9 cellular contexts compared by ENCODE assay signal in genomic region chr16:1989209-1989825, GRCh38. TPM values are rescaled to one million over a fixed set of nuclear protein-coding genes. Genes with fewer than 3 reads are reported as not detected.
A peak's percentile ranks its signal among the peaks of the same experiment; 100 is the strongest.
DNase-seq lines count a peak whose midpoint lies in the region; TF ChIP-seq lines count a peak whose summit lies in the region.
"Had no signal": no experiment of that assay in that cellular context is flagged by ENCODE, and none has a peak within 500 bp of the region (broad histone marks: within the 10 kb centered on the region; RNA-seq: fewer than 3 reads in every experiment).

No MANE protein-coding gene starts in this region.

- peaks cover 10% of the 10 kb centered on the region for H3K79me1 ChIP-seq in neuronal stem cell (ENCODE audit: low read depth, low read length)

- H2AK5ac ChIP-seq in neuronal stem cell (ENCODE audit: low read depth, low read length), result peak overlapping the region; percentile 89

- H3K4ac ChIP-seq in neuronal stem cell (ENCODE audit: low read length), result peak overlapping the region; percentile 66

- H2BK15ac ChIP-seq in neuronal stem cell (ENCODE audit: low read length), result peak overlapping the region; percentile 62

- H3K4me3 ChIP-seq in HUES6 (ENCODE audit: low read depth, low read length), result peak overlapping the region; percentile 77
- H3K4me3 ChIP-seq in mammary epithelial cell (replicated peaks in 1 of 3; ENCODE audit: insufficient read depth in 1 of 3, low read depth in 2 of 3, low read length in 3 of 3), result no peak overlapping the region
- H3K4me3 ChIP-seq in neuronal stem cell (ENCODE audit: low read length in 2 of 2), result peak overlapping the region; percentile 10 to 85
- peak overlapping the region in 1 of 8 donors; percentile 72 for H3K4me3 ChIP-seq in spleen
- H3K4me3 ChIP-seq in brain microvascular endothelial cell (ENCODE audit: low read depth, low read length), result no peak overlapping the region

- H3K36me3 ChIP-seq in HUES6 (ENCODE audit: control insufficient read depth, insufficient read depth, low read length) (peaks cover 15% of the 10 kb centered on the region), mammary epithelial cell (ENCODE audit: insufficient read depth, low read length) (peaks cover 4% of the 10 kb centered on the region), neuronal stem cell (replicated peaks in 1 of 2; ENCODE audit: control insufficient read depth in 2 of 2, insufficient read depth in 2 of 2, low read length in 2 of 2) (peaks cover 22 to 24% of the 10 kb centered on the region in 2 donors), spleen (peaks cover 0 to 23% (median 15%) of the 10 kb centered on the region in 6 donors), brain microvascular endothelial cell (replicated peaks) (peaks cover 15% of the 10 kb centered on the region)

- no peak for TF ChIP-seq POLR2A in spleen (IDR thresholded peaks at IDR 0.05)

- in situ Hi-C loops in mammary epithelial cell (cut with MboI; ENCODE audit: low sequenced_read_pairs in 2 of 2), result no loop called here
- in situ Hi-C loops in brain microvascular endothelial cell (cut with HindIII; ENCODE audit: low pct_ligation_motif_present, low sequenced_read_pairs), result no loop called here

- H2BK5ac ChIP-seq in neuronal stem cell (ENCODE audit: low read length), result peak overlapping the region; percentile 53

- no peak overlapping the region for H2AFZ ChIP-seq in mammary epithelial cell (ENCODE audit: low read depth, low read length)
- H2AFZ ChIP-seq in neuronal stem cell (ENCODE audit: low read length), result peak overlapping the region; percentile 48

- peaks cover 39% of the 10 kb centered on the region for H3K27me3 ChIP-seq in HUES6 (ENCODE audit: control insufficient read depth, insufficient read depth, low read length)
- peaks cover 11% of the 10 kb centered on the region for H3K27me3 ChIP-seq in mammary epithelial cell (ENCODE audit: insufficient read depth, low read length)
- peaks cover 18 to 37% (median 34%) of the 10 kb centered on the region in 3 experiments for H3K27me3 ChIP-seq in neuronal stem cell (ENCODE audit: control insufficient read depth in 3 of 3, insufficient read depth in 3 of 3, low read depth in 1 of 3, low read length in 3 of 3)
- H3K27me3 ChIP-seq in spleen (replicated peaks in 1 of 7), result peaks cover 0 to 39% (median 23%) of the 10 kb centered on the region in 7 donors
- peaks cover 21% of the 10 kb centered on the region for H3K27me3 ChIP-seq in brain microvascular endothelial cell (replicated peaks)

- peak overlapping the region; percentile 85 for H3K18ac ChIP-seq in neuronal stem cell (ENCODE audit: low read length)

- WGBS in mammary epithelial cell (ENCODE audit: low coverage, missing lambda C conversion rate), result 14% methylated on average over 17 of the region's 24 CpGs
- no CpG with 5 or more reads among the region's 24 CpGs for WGBS in neuronal stem cell (ENCODE audit: extremely low coverage in 2 of 2, insufficient read length in 2 of 2, insufficient replicate concordance in 1 of 2), 2 donors
- WGBS in spleen, 5 donors, result 23 to 26% (median 26%) methylated on average over 19 to 24 of the region's 24 CpGs

- H3K79me2 ChIP-seq in mammary epithelial cell (ENCODE audit: insufficient read depth, low read length), result peaks cover 15% of the 10 kb centered on the region

- peak overlapping the region; percentile 87 for H3K23ac ChIP-seq in neuronal stem cell (ENCODE audit: low read depth, low read length, poor library complexity)

- H3K27ac ChIP-seq in HUES6 (ENCODE audit: low read depth, low read length) (no peak overlapping the region), mammary epithelial cell (ENCODE audit: insufficient read depth, low read depth, low read length) (no peak overlapping the region), neuronal stem cell (replicated peaks; ENCODE audit: low read length) (no peak overlapping the region), spleen (peak overlapping the region in 2 of 8 donors; percentile 7 to 93), brain microvascular endothelial cell (no peak overlapping the region)

- CTCF ChIA-PET in mammary epithelial cell (lab: Charles Lee; ENCODE audit: low non-redundant PET), result no interaction called here

- peak overlapping the region; percentile 77 for H3K4me2 ChIP-seq in mammary epithelial cell (ENCODE audit: insufficient read depth, low read depth, low read length)
- H3K4me2 ChIP-seq in neuronal stem cell (ENCODE audit: insufficient read depth, low read length, poor library complexity, severe bottlenecking), result peak overlapping the region; percentile 86

- H3K9ac ChIP-seq in HUES6 (ENCODE audit: low read length) (peak overlapping the region; percentile 43), mammary epithelial cell (ENCODE audit: insufficient read depth, low read length) (no peak overlapping the region), neuronal stem cell (ENCODE audit: low read depth, low read length, poor library complexity) (peak overlapping the region; percentile 72)

- H3K14ac ChIP-seq in neuronal stem cell (ENCODE audit: low read length), result peak overlapping the region; percentile 89

- no peaks in the 10 kb centered on the region for H3K9me3 ChIP-seq in HUES6 (ENCODE audit: control insufficient read depth, insufficient read depth, low read depth, low read length)
- H3K9me3 ChIP-seq in mammary epithelial cell (replicated peaks; ENCODE audit: insufficient read depth, low read length), result peaks cover 3% of the 10 kb centered on the region
- H3K9me3 ChIP-seq in neuronal stem cell (replicated peaks in 1 of 2; ENCODE audit: control insufficient read depth in 2 of 2, insufficient read depth in 1 of 2, low read depth in 1 of 2, low read length in 2 of 2), result peaks cover 0 to 4% of the 10 kb centered on the region in 2 donors
- peaks cover 0 to 5% (median 0%) of the 10 kb centered on the region in 8 donors for H3K9me3 ChIP-seq in spleen

- intact Hi-C loops in mammary epithelial cell (cut with micrococcal nuclease), result no loop called here
- intact Hi-C loops in spleen (cut with DNase I; ENCODE audit: low total_unique reads), result no loop called here

- H3K4me1 ChIP-seq in HUES6 (ENCODE audit: control insufficient read depth, insufficient read depth, low read length) (peaks cover 28% of the 10 kb centered on the region), mammary epithelial cell (ENCODE audit: insufficient read depth, low read length) (peaks cover 27% of the 10 kb centered on the region), neuronal stem cell (ENCODE audit: control insufficient read depth in 2 of 2, insufficient read depth in 1 of 2, low read depth in 1 of 2, low read length in 2 of 2) (peaks cover 19 to 25% of the 10 kb centered on the region in 2 donors), spleen (peaks cover 21 to 62% (median 45%) of the 10 kb centered on the region in 6 donors)

- DNase-seq in NCI-H2227 (lab: John Stamatoyannopoulos, UW; ENCODE audit: unreplicated experiment), result peak; percentile 51
- no peak for DNase-seq in NCI-H2227 treated with DMSO at 0.1 percent for 48 hours (lab: John Stamatoyannopoulos, UW)
- DNase-seq in mammary epithelial cell, result no peak
- DNase-seq in neuronal stem cell (ENCODE audit: low spot score), result no peak
- DNase-seq in SIG-M5 treated with dmso at 0.1 percent for 504 hours (lab: John Stamatoyannopoulos, UW; ENCODE audit: unreplicated experiment), result no peak
- DNase-seq in spleen, result no peak
- no peak for DNase-seq in brain microvascular endothelial cell
- DNase-seq: NCI-H2029 treated with DMSO at 0.1 percent for 48 hours had no signal

- H4K8ac ChIP-seq in neuronal stem cell (ENCODE audit: low read depth, low read length), result no peak overlapping the region

- peak overlapping the region; percentile 91 for H2BK120ac ChIP-seq in neuronal stem cell (ENCODE audit: low read depth, low read length)

- no TSS peak for BruUV-seq in mammary epithelial cell (replicated peaks; lab: Mats Ljungman, UMichigan)

- TF ChIP-seq CTCF in mammary epithelial cell (conservative IDR thresholded peaks at IDR 0.05 in 1 of 2, IDR thresholded peaks at IDR 0.05 in 1 of 2; ENCODE audit: extremely low read depth in 1 of 2, insufficient read depth in 1 of 2, low read depth in 1 of 2, low read length in 2 of 2) (no peak), spleen (IDR thresholded peaks at IDR 0.05 in 8 of 11, conservative IDR thresholded peaks at IDR 0.05 in 3 of 11) (no peak), brain microvascular endothelial cell (IDR thresholded peaks at IDR 0.05; ENCODE audit: low read depth, low read length, missing control alignments) (no peak)

- no peak overlapping the region for H2BK12ac ChIP-seq in neuronal stem cell (ENCODE audit: low read length)

- no peak overlapping the region for H4K91ac ChIP-seq in neuronal stem cell (ENCODE audit: low read depth, low read length, poor library complexity)

- dilution Hi-C loops in mammary epithelial cell (cut with HindIII; ENCODE audit: low sequenced_read_pairs), result loop anchor here (10.0 kb wide), 1 partner anchor 85 kb away; no protein-coding TSS in a partner anchor

- H4K20me1 ChIP-seq in mammary epithelial cell (ENCODE audit: insufficient read depth, low read length), result no peaks in the 10 kb centered on the region

RNA-seq across cellular contexts. Expression of gene SYNGR3, which starts 0.5 kb away (rescaled TPM):
- 1 to 10 TPM in 1 of 2 donors, under 1 TPM in 1; 0.17 to 3.6 TPM for total RNA-seq in mammary epithelial cell
- 0.33 TPM for polyA plus RNA-seq in mammary epithelial cell
- polyA minus RNA-seq in mammary epithelial cell, result not detected
- 17.3 TPM for polyA plus RNA-seq in neuronal stem cell (2013, experiment 1 of 2)
- polyA plus RNA-seq in neuronal stem cell (2013, experiment 2 of 2), result 17.9 TPM
- 10 to 100 TPM in 1 of 7 donors, 1 to 10 TPM in 5, under 1 TPM in 1; 0.85 to 11.4 (median 2.6) TPM for total RNA-seq in spleen
- 1 to 10 TPM; 1.8 to 3.0 (median 3.0) TPM for polyA plus RNA-seq in spleen

RNA-seq across cellular contexts. Expression of gene GFER, which starts 5.3 kb away (rescaled TPM):
- total RNA-seq in mammary epithelial cell (10 to 100 TPM in 1 of 2 donors, 1 to 10 TPM in 1; 6.5 to 30.7 TPM), spleen (10 to 100 TPM in 6 of 7 donors, 1 to 10 TPM in 1; 9.6 to 23.3 (median 20.5) TPM)
- polyA plus RNA-seq in mammary epithelial cell (12.6 TPM), spleen (10 to 100 TPM; 28.5 to 36.0 (median 34.9) TPM)
- 0.83 TPM for polyA minus RNA-seq in mammary epithelial cell
- 32.3 TPM for polyA plus RNA-seq in neuronal stem cell (2013, experiment 1 of 2)
- 33.5 TPM for polyA plus RNA-seq in neuronal stem cell (2013, experiment 2 of 2)

RNA-seq across cellular contexts. Expression of gene NOXO1, which starts 8.0 kb away (rescaled TPM):
- total RNA-seq in mammary epithelial cell (1 to 10 TPM in 1 of 2 donors, not detected in 1; 3.1 TPM), spleen (1 to 10 TPM in 1 of 7 donors, under 1 TPM in 2, not detected in 4; 0.30 to 1.4 (median 0.49) TPM)
- polyA plus RNA-seq in mammary epithelial cell (0.52 TPM), spleen (1 to 10 TPM in 1 of 3 donors, under 1 TPM in 2; 0.68 to 1.3 (median 0.96) TPM)
- not detected for polyA minus RNA-seq in mammary epithelial cell
- 0.14 TPM for polyA plus RNA-seq in neuronal stem cell (2013, experiment 1 of 2)
- 0.08 TPM for polyA plus RNA-seq in neuronal stem cell (2013, experiment 2 of 2)

RNA-seq across cellular contexts. Expression of gene TBL3, which starts 17.5 kb away (rescaled TPM):
- 10 to 100 TPM; 33.2 to 46.5 TPM for total RNA-seq in mammary epithelial cell
- 65.9 TPM for polyA plus RNA-seq in mammary epithelial cell
- polyA minus RNA-seq in mammary epithelial cell, result 30.4 TPM
- polyA plus RNA-seq in neuronal stem cell (2013, experiment 1 of 2), result 20.3 TPM
- polyA plus RNA-seq in neuronal stem cell (2013, experiment 2 of 2), result 19.7 TPM
- 10 to 100 TPM; 20.6 to 33.0 (median 27.0) TPM for total RNA-seq in spleen
- polyA plus RNA-seq in spleen, result 10 to 100 TPM; 40.6 to 54.2 (median 46.8) TPM

RNA-seq across cellular contexts. Expression of gene ZNF598, which starts 20.3 kb away (rescaled TPM):
- total RNA-seq in mammary epithelial cell, result 100 to 1,000 TPM in 1 of 2 donors, 10 to 100 TPM in 1; 31.8 to 133 TPM
- polyA plus RNA-seq in mammary epithelial cell, result 45.4 TPM
- 13.2 TPM for polyA minus RNA-seq in mammary epithelial cell
- 21.3 TPM for polyA plus RNA-seq in neuronal stem cell (2013, experiment 1 of 2)
- 20.9 TPM for polyA plus RNA-seq in neuronal stem cell (2013, experiment 2 of 2)
- total RNA-seq in spleen, result 10 to 100 TPM; 34.6 to 56.2 (median 47.2) TPM
- 10 to 100 TPM; 21.8 to 45.5 (median 29.0) TPM for polyA plus RNA-seq in spleen

Comparison
In these comparisons a context has a peak if more than half of its experiments do, and no peak if none do; other contexts are left out.
1. H3K4me3 ChIP-seq: peak in HUES6 (single experiment) and neuronal stem cell (2 of 2); none in mammary epithelial cell (0 of 3) and brain microvascular endothelial cell (single experiment).